ENCODE assay signal across 8 cellular contexts in the genomic region with DNA sequence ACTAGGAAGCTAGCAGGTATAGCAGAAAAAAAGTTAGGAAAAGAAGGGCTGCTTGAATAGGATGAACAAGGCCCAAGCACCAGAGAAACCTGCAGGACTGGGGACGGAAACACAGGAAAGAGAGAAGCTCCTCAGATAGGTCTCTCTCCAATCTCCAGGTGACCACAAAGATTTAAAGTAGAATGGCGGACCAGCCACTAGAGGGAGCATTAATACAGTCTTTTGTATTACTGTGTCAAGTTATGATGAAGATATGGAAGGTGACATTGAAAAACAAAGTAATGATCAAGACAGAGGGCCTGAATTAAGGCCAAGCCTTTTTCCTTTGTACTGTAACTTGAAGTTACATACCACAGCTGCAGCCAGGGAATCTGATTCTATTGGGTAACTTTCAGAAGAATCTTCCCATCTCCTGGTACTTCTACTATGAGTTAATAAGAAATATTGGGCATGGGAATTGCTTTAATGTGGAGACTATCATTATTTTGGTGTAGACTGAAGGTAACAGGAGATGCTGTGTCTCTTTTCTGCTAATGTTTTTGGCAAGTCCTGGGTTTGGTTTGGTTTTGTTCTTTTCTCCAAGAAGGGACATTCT. TPM values are rescaled to one million over a fixed set of nuclear protein-coding genes. Genes with fewer than 3 reads are reported as not detected.
A peak's percentile ranks its signal among the peaks of the same experiment; 100 is the strongest.
DNase-seq lines count a peak whose midpoint lies in the region; ATAC-seq and TF ChIP-seq lines count a peak whose summit lies in the region.

No MANE protein-coding gene starts in this region.

- peak; percentile 58 for TF ChIP-seq CTCF in BE2C (IDR thresholded peaks at IDR 0.05; ENCODE audit: low read depth, low read length)
- TF ChIP-seq CTCF in esophagus squamous epithelium (IDR thresholded peaks at IDR 0.05), result peak; percentile 43 to 63 (median 52)
- peak; percentile 37 for TF ChIP-seq CTCF in parathyroid adenoma (IDR thresholded peaks at IDR 0.05)

- H3K4me3 ChIP-seq in BE2C (ENCODE audit: low read depth, low read length) (no peak overlapping the region), esophagus squamous epithelium (no peak overlapping the region), parathyroid adenoma (ENCODE audit: low read depth, low read length) (no peak overlapping the region)

- no peaks in the 10 kb centered on the region for H3K79me2 ChIP-seq in parathyroid adenoma

- peaks cover 6% of the 10 kb centered on the region for H3K27me3 ChIP-seq in BE2C
- no peaks in the 10 kb centered on the region for H3K27me3 ChIP-seq in esophagus squamous epithelium
- no peaks in the 10 kb centered on the region for H3K27me3 ChIP-seq in parathyroid adenoma (ENCODE audit: control insufficient read depth, insufficient read depth, low read length)

- ATAC-seq in GM18519 (IDR thresholded peaks at IDR 0.05; ENCODE audit: low FRiP score, unreplicated experiment), result peak; percentile 72
- ATAC-seq in HG03025 (IDR thresholded peaks at IDR 0.05; ENCODE audit: low FRiP score, unreplicated experiment), result peak; percentile 74
- peak; percentile 77 for ATAC-seq in activated CD8-positive, alpha-beta T cell treated with anti-CD3 and anti-CD28 coated beads, Interleukin-2, amount 10 ng/mL, durations not matched to agents 7 days and 5 days
- no peak for ATAC-seq in HG02973 (IDR thresholded peaks at IDR 0.05; ENCODE audit: unreplicated experiment)

- POLR2A ChIA-PET in activated CD8-positive, alpha-beta T cell treated with anti-CD3 and anti-CD28 coated beads, Interleukin-2, amount 10 ng/mL, durations not matched to agents 7 days and 5 days (lab: Charles Lee), result interaction anchor here (1.1 to 4.3 kb wide), 2 partner anchors 8 to 17 kb away, joined by 5 to 20 read pairs; no protein-coding TSS in a partner anchor

- no peak for TF ChIP-seq POLR2A in esophagus squamous epithelium (IDR thresholded peaks at IDR 0.05)

- no peak overlapping the region for H3K4me3 Mint-ChIP-seq in activated CD8-positive, alpha-beta T cell treated with anti-CD3 and anti-CD28 coated beads, Interleukin-2, amount 10 ng/mL, durations not matched to agents 7 days and 5 days

- peaks cover 63% of the 10 kb centered on the region for H3K36me3 Mint-ChIP-seq in activated CD8-positive, alpha-beta T cell treated with anti-CD3 and anti-CD28 coated beads, Interleukin-2, amount 10 ng/mL, durations not matched to agents 7 days and 5 days (ENCODE audit: low read depth)

- no peaks in the 10 kb centered on the region for H3K36me3 ChIP-seq in BE2C
- H3K36me3 ChIP-seq in esophagus squamous epithelium, result no peaks in the 10 kb centered on the region
- no peaks in the 10 kb centered on the region for H3K36me3 ChIP-seq in parathyroid adenoma (ENCODE audit: control insufficient read depth, insufficient read depth, low read length)

- H3K9me3 Mint-ChIP-seq in activated CD8-positive, alpha-beta T cell treated with anti-CD3 and anti-CD28 coated beads, Interleukin-2, amount 10 ng/mL, durations not matched to agents 7 days and 5 days (ENCODE audit: insufficient read depth), result no peaks in the 10 kb centered on the region

- intact Hi-C loops in esophagus squamous epithelium (cut with DNase I), result no loop called here

- WGBS in esophagus squamous epithelium, 2 donors, result 14 to 18% methylated on average over 2 of the region's 2 CpGs

- DNase-seq in BE2C, result peak; percentile 14
- peak; percentile 60 for DNase-seq in NCI-H69 (lab: John Stamatoyannopoulos, UW)
- DNase-seq in activated CD8-positive, alpha-beta T cell treated with anti-CD3 and anti-CD28 coated beads, Interleukin-2, amount 10 ng/mL, durations not matched to agents 7 days and 5 days, result peak; percentile 83
- DNase-seq in esophagus squamous epithelium (lab: John Stamatoyannopoulos, UW), result no peak

- H3K9ac ChIP-seq in parathyroid adenoma, result no peak overlapping the region

- CTCF ChIA-PET in activated CD8-positive, alpha-beta T cell treated with anti-CD3 and anti-CD28 coated beads, Interleukin-2, amount 10 ng/mL, durations not matched to agents 7 days and 5 days (lab: Charles Lee), result interaction anchor here (0.6 to 17.1 kb wide), 23 partner anchors 9 to 375 kb away, joined by 3 to 563 read pairs (median 4); a partner anchor contains a TSS

- H3K9me3 ChIP-seq in BE2C (no peaks in the 10 kb centered on the region), esophagus squamous epithelium (no peaks in the 10 kb centered on the region), parathyroid adenoma (ENCODE audit: control insufficient read depth, low read length) (no peaks in the 10 kb centered on the region)

- H3K4me1 ChIP-seq in BE2C, result no peaks in the 10 kb centered on the region
- H3K4me1 ChIP-seq in esophagus squamous epithelium, result no peaks in the 10 kb centered on the region
- H3K4me1 ChIP-seq in parathyroid adenoma, result no peaks in the 10 kb centered on the region

- peaks cover 87% of the 10 kb centered on the region for H3K4me1 Mint-ChIP-seq in activated CD8-positive, alpha-beta T cell treated with anti-CD3 and anti-CD28 coated beads, Interleukin-2, amount 10 ng/mL, durations not matched to agents 7 days and 5 days (ENCODE audit: low read depth)

- H3K27ac Mint-ChIP-seq in activated CD8-positive, alpha-beta T cell treated with anti-CD3 and anti-CD28 coated beads, Interleukin-2, amount 10 ng/mL, durations not matched to agents 7 days and 5 days, result no peak overlapping the region

- H2AFZ ChIP-seq in parathyroid adenoma, result no peak overlapping the region

- no peak overlapping the region for H3K27ac ChIP-seq in esophagus squamous epithelium
- no peak overlapping the region for H3K27ac ChIP-seq in parathyroid adenoma

- no peak overlapping the region for H3K4me2 ChIP-seq in parathyroid adenoma (ENCODE audit: low read length)

- H3K27me3 Mint-ChIP-seq in activated CD8-positive, alpha-beta T cell treated with anti-CD3 and anti-CD28 coated beads, Interleukin-2, amount 10 ng/mL, durations not matched to agents 7 days and 5 days (ENCODE audit: low read depth), result no peaks in the 10 kb centered on the region

RNA-seq across cellular contexts. Expression of a gene that starts 33.8 kb away (rescaled TPM):
- not detected for polyA plus RNA-seq in BE2C (2012; ENCODE audit: insufficient read depth, insufficient read length, low read depth)
- total RNA-seq in activated CD8-positive, alpha-beta T cell treated with anti-CD3 and anti-CD28 coated beads, Interleukin-2, amount 10 ng/mL, durations not matched to agents 7 days and 5 days, result under 1 TPM; 0.08 to 0.23 TPM
- total RNA-seq in esophagus squamous epithelium, result under 1 TPM in 3 of 4 donors, not detected in 1; 0.08 to 0.76 (median 0.13) TPM

RNA-seq across cellular contexts. Expression of a gene that starts 44.9 kb away (rescaled TPM):
- polyA plus RNA-seq in BE2C (2012; ENCODE audit: insufficient read depth, insufficient read length, low read depth), result 0.51 TPM
- not detected for total RNA-seq in activated CD8-positive, alpha-beta T cell treated with anti-CD3 and anti-CD28 coated beads, Interleukin-2, amount 10 ng/mL, durations not matched to agents 7 days and 5 days
- not detected for total RNA-seq in esophagus squamous epithelium

RNA-seq across cellular contexts. Expression of a gene that starts 54.8 kb away (rescaled TPM):
- 106 TPM for polyA plus RNA-seq in BE2C (2012; ENCODE audit: insufficient read depth, insufficient read length, low read depth)
- 10 to 100 TPM; 60.6 to 69.2 TPM for total RNA-seq in activated CD8-positive, alpha-beta T cell treated with anti-CD3 and anti-CD28 coated beads, Interleukin-2, amount 10 ng/mL, durations not matched to agents 7 days and 5 days
- total RNA-seq in esophagus squamous epithelium, result 10 to 100 TPM; 18.9 to 31.8 (median 26.1) TPM
